Comparison of ENCODE assay signal across 9 cellular contexts in the genomic region with DNA sequence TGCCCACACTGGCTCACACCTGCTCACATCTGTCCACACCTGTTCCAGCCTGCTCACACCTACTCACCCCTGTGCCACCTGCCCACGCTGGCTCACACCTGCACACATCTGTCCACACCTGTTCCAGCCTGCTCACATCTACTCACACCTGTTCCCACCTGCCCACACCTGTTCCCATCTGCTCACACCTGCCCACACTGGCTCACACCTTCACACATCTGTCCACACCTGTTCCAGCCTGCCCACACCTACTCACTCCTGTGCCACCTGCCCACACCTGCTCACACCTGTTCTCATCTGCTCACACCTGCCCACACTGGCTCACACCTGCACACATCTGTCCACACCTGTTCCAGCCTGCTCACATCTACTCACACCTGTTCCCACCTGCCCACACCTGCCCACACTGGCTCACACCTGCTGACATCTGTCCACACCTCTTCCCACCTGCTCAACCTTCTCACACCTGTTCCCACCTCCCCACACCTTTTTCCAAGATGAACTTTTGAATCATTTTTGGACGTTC. TPM values are rescaled to one million over a fixed set of nuclear protein-coding genes. Genes with fewer than 3 reads are reported as not detected.
"Had no signal": no experiment of that assay in that cellular context is flagged by ENCODE, and none has a peak within 500 bp of the region (broad histone marks: within the 10 kb centered on the region; RNA-seq: fewer than 3 reads in every experiment).

No MANE protein-coding gene starts in this region.

RNA-seq across cellular contexts. Expression of a gene that starts 43.9 kb away (rescaled TPM):
- total RNA-seq: activated naive CD8-positive, alpha-beta T cell treated with anti-CD3 and anti-CD28 coated beads, Interleukin-2, amount 10 ng/mL, durations not matched to agents 7 days and 5 days; activated T-helper 2 cell treated with anti-CD3 and anti-CD28 coated beads, Interferon-gamma antibody, Interleukin-2, Interleukin-4, amounts not matched to agents 10 μg/mL and 5 μg/mL and 100 μg/mL, durations not matched to agents 14 hours and 24 hours and 36 hours; fibroblast of lung; lower lobe of right lung; neural crest cell; osteoblast; renal cortical epithelial cell; T-helper 1 cell treated with Interleukin-12 subunit alpha and Interleukin-12 subunit beta and Interleukin-4 antibody, amounts not matched to agents 30 ng/mL and 1 ng/mL, for 36 hours; vagina had no signal
- polyA plus RNA-seq: fibroblast of lung had no signal
